Comparison of ENCODE assay signal across 21 cellular contexts in the genomic region with DNA sequence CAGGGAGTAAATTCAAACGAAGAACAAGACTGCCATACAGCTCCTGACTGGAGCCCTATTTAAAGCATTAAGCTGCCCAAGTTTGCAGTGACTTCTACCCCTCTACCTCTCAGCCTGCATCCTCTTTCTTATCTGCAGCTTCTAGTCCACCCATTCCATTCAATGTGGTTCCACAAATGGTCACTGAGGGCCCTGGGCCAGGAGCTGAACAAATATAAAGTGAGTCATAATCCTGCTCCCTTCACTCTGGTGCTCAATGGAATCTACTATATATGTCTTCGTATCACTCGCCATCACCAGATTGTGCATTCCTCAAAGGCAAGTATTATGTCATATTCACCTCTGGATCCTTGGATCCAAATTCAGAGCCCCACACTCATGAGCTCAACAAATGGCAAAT.
"Had no signal": no experiment of that assay in that cellular context is flagged by ENCODE, and none has a peak within 500 bp of the region (broad histone marks: within the 10 kb centered on the region; RNA-seq: fewer than 3 reads in every experiment).

No MANE protein-coding gene starts in this region.

- H3K36me3 ChIP-seq: adrenal gland, ascending aorta, gastrocnemius medialis, right atrium auricular region, thyroid gland had no signal

- H3K4me3 ChIP-seq: adrenal gland, ascending aorta, gastrocnemius medialis, psoas muscle, right atrium auricular region, thyroid gland had no signal

- DNase-seq: activated CD4-positive, alpha-beta T cell treated with anti-CD3 and anti-CD28 coated beads, Interleukin-2, amount 10 ng/mL, durations not matched to agents 24 days and 14 days; activated gamma-delta T cell treated with Interleukin-2 at 50 U/mL for 16 hours; activated T-cell treated with anti-CD3 and anti-CD28 coated beads, Interleukin-2, amount 50 U/mL, for 1 hour; adrenal gland; caudate nucleus; dermis blood vessel endothelial cell; effector CD8-positive, alpha-beta T cell; gastrocnemius medialis; hippocampal formation; left ventricle myocardium superior; mammary epithelial cell; natural killer cell; psoas muscle; stimulated activated CD4-positive, alpha-beta T cell treated with anti-CD3 and anti-CD28 coated beads, Interleukin-4, amount 100 ng/mL, for 24 hours; stimulated activated naive CD4-positive, alpha-beta T cell treated with Interleukin-2 at 50 U/mL for 16 hours; thyroid gland had no signal

- H3K4me1 ChIP-seq: adrenal gland, ascending aorta, gastrocnemius medialis, psoas muscle, right atrium auricular region, thyroid gland had no signal

- H3K9me3 ChIP-seq: adrenal gland, ascending aorta, gastrocnemius medialis, psoas muscle, right atrium auricular region, thyroid gland had no signal

- H3K27me3 ChIP-seq: adrenal gland, ascending aorta, gastrocnemius medialis, right atrium auricular region, thyroid gland had no signal

- H3K27ac ChIP-seq: adrenal gland, ascending aorta, gastrocnemius medialis, psoas muscle, right atrium auricular region, thyroid gland, VCaP had no signal

- ATAC-seq: activated CD4-positive, CD25-positive, alpha-beta regulatory T cell treated with anti-CD3 and anti-CD28 coated beads, Interleukin-2, amount 50 U/mL, for 24 hours; activated naive CD4-positive, alpha-beta T cell treated with anti-CD3 and anti-CD28 coated beads, Interleukin-2, amount 50 U/mL, for 72 hours; gastrocnemius medialis; left ventricle myocardium superior; natural killer cell had no signal
